Comparison of ENCODE assay signal across 16 cellular contexts in the genomic region with DNA sequence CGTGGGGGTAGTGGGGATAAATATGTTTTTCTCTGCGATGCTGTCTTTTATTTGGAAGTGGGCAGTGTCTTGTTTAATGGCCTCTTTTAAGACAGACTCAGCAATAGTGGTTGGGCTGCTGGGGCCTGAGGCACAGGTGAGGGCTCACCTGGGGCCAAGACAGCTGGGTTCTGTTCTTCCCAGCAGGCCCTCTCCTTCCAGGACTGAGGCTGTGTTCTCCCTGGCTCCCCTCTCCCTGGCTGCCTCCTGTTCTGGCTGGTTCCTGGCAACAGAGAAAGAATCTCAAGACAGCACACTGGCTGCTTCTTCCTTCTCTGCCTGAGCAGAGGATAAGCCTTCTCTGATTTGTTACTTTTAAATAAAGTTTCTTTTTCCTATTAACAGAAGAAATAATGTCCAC. TPM values are rescaled to one million over a fixed set of nuclear protein-coding genes. Genes with fewer than 3 reads are reported as not detected.
DNase-seq lines count a peak whose midpoint lies in the region; ATAC-seq and TF ChIP-seq lines count a peak whose summit lies in the region.
"Had no signal": no experiment of that assay in that cellular context is flagged by ENCODE, and none has a peak within 500 bp of the region (broad histone marks: within the 10 kb centered on the region; RNA-seq: fewer than 3 reads in every experiment).

No MANE protein-coding gene starts in this region.

- H3K9me3 Mint-ChIP-seq in activated B cell treated with CpG ODN at 0.5 μM for 24 hours (no peaks in the 10 kb centered on the region), type B pancreatic cell (no peaks in the 10 kb centered on the region)

- intact Hi-C loops in activated B cell treated with CpG ODN at 0.5 μM for 24 hours (cut with micrococcal nuclease) = no loop called here

- H3K9ac ChIP-seq in HUES48 (ENCODE audit: low read depth, low read length) (no peak overlapping the region), SK-N-SH (no peak overlapping the region)
- H3K9ac ChIP-seq: BLaER1 had no signal

- H3F3A ChIP-seq in SK-N-SH (replicated peaks; ENCODE audit: insufficient read depth) = no peaks in the 10 kb centered on the region

- peak overlapping the region; percentile 11 for H3K27ac ChIP-seq in HUES48 (ENCODE audit: low read depth, low read length)
- no peak overlapping the region for H3K27ac ChIP-seq in SK-N-SH (ENCODE audit: low read depth in 2 of 2, low read length in 1 of 2)
- H3K27ac ChIP-seq: BLaER1, SJCRH30 had no signal

- H3K36me3 ChIP-seq in HUES48 (ENCODE audit: control insufficient read depth, insufficient read depth, low read length) (no peaks in the 10 kb centered on the region), SK-N-SH (replicated peaks in 1 of 2; ENCODE audit: control insufficient read depth in 1 of 2, insufficient read depth in 2 of 2, low read length in 1 of 2) (no peaks in the 10 kb centered on the region)
- H3K36me3 ChIP-seq: BLaER1, SJCRH30 had no signal

- ATAC-seq in activated B cell treated with CpG ODN at 0.5 μM for 24 hours (ENCODE audit: low read depth) (no peak), HG03354 (IDR thresholded peaks at IDR 0.05; ENCODE audit: poor library complexity, severe bottlenecking, unreplicated experiment) (no peak)

- no peaks in the 10 kb centered on the region for H4K20me1 ChIP-seq in SK-N-SH (ENCODE audit: insufficient read depth)

- CTCF ChIA-PET in activated B cell treated with CpG ODN at 0.5 μM for 24 hours (lab: Charles Lee) (interaction anchor here (1.4 kb wide), 1 partner anchor 10 kb away, joined by 5 read pairs; no protein-coding TSS in a partner anchor), SK-N-SH (lab: Yijun Ruan, JAX) (interaction anchor here (1.4 to 3.0 kb wide), 3 partner anchors 80 to 110 kb away, joined by 3 to 12 read pairs (median 4); no protein-coding TSS in a partner anchor)

- POLR2A ChIA-PET in activated B cell treated with CpG ODN at 0.5 μM for 24 hours (lab: Charles Lee) (no interaction called here), SK-N-SH (lab: Yijun Ruan, JAX) (no interaction called here)

- H3K4me1 ChIP-seq in HUES48 (ENCODE audit: control insufficient read depth, insufficient read depth, low read length) (peaks cover 43% of the 10 kb centered on the region), SK-N-SH (ENCODE audit: control insufficient read depth in 1 of 2, insufficient read depth in 2 of 2, low read depth in 1 of 2, low read length in 1 of 2) (no peaks in the 10 kb centered on the region; a peak in 1 of 4 replicates)
- H3K4me1 ChIP-seq: BLaER1, SJCRH30 had no signal

- no peak for TF ChIP-seq EP300 in SK-N-SH (IDR thresholded peaks at IDR 0.05; ENCODE audit: borderline replicate concordance in 1 of 2, low read depth in 1 of 2, low read length in 1 of 2)

- peaks cover 14% of the 10 kb centered on the region for H3K27me3 Mint-ChIP-seq in activated B cell treated with CpG ODN at 0.5 μM for 24 hours
- H3K27me3 Mint-ChIP-seq in type B pancreatic cell = no peaks in the 10 kb centered on the region

- H3K36me3 Mint-ChIP-seq in activated B cell treated with CpG ODN at 0.5 μM for 24 hours (ENCODE audit: low read depth) (no peaks in the 10 kb centered on the region), type B pancreatic cell (no peaks in the 10 kb centered on the region)

- peaks cover 7% of the 10 kb centered on the region for H3K4me1 Mint-ChIP-seq in activated B cell treated with CpG ODN at 0.5 μM for 24 hours
- peaks cover 38% of the 10 kb centered on the region for H3K4me1 Mint-ChIP-seq in type B pancreatic cell (ENCODE audit: unreplicated experiment)

- H3K4me2 ChIP-seq in SK-N-SH = no peak overlapping the region
- H3K4me2 ChIP-seq: BLaER1 had no signal

- TF ChIP-seq CTCF in activated B cell treated with CpG ODN at 0.5 μM for 24 hours (IDR thresholded peaks at IDR 0.05) (no peak), type B pancreatic cell (conservative IDR thresholded peaks at IDR 0.05) (no peak), SK-N-SH (IDR thresholded peaks at IDR 0.05) (no peak)

- H3K4me3 Mint-ChIP-seq in activated B cell treated with CpG ODN at 0.5 μM for 24 hours (no peak overlapping the region), type B pancreatic cell (no peak overlapping the region)

- no peak for DNase-seq in activated B cell treated with CpG ODN at 0.5 μM for 24 hours
- DNase-seq in medulla oblongata (ENCODE audit: extremely low spot score) = peak; percentile 53
- no peak for DNase-seq in type B pancreatic cell (ENCODE audit: extremely low spot score, unreplicated experiment)
- DNase-seq in AG08395 (ENCODE audit: low spot score) = no peak
- DNase-seq in SK-N-SH = no peak
- DNase-seq: DMS153, Karpas-422, NCI-H1105 treated with DMSO at 0.1 percent for 48 hours, NCI-H187, NCI-H510A, RPMI8226, SJCRH30, SW 1271 had no signal

- H3K27ac Mint-ChIP-seq in activated B cell treated with CpG ODN at 0.5 μM for 24 hours (peak overlapping the region; percentile 30), type B pancreatic cell (peak overlapping the region; percentile 41)

- H3K27me3 ChIP-seq in HUES48 (ENCODE audit: control insufficient read depth, insufficient read depth, low read length) = no peaks in the 10 kb centered on the region
- H3K27me3 ChIP-seq in SK-N-SH (ENCODE audit: insufficient read depth) = no peaks in the 10 kb centered on the region

- no peaks in the 10 kb centered on the region for H3K9me2 ChIP-seq in SK-N-SH

- H3K79me2 ChIP-seq in SK-N-SH (ENCODE audit: insufficient read depth) = no peaks in the 10 kb centered on the region

- no peak overlapping the region for H2AFZ ChIP-seq in SK-N-SH (ENCODE audit: low read depth)

- WGBS in SK-N-SH (ENCODE audit: low lambda C conversion rate) = 85% methylated on average over 2 of the region's 2 CpGs

- TF ChIP-seq RAD21 in SK-N-SH (IDR thresholded peaks at IDR 0.05; ENCODE audit: low read length) = no peak

- H3K4me3 ChIP-seq in HUES48 (ENCODE audit: low read depth, low read length) (no peak overlapping the region), SK-N-SH (ENCODE audit: low read depth in 2 of 2, low read length in 1 of 2) (no peak overlapping the region)
- H3K4me3 ChIP-seq: BLaER1, SJCRH30 had no signal

- H3K9me3 ChIP-seq in HUES48 (ENCODE audit: control insufficient read depth, insufficient read depth, low read length) (no peaks in the 10 kb centered on the region), SK-N-SH (no peaks in the 10 kb centered on the region)
- H3K9me3 ChIP-seq: BLaER1, SJCRH30 had no signal

TF ChIP-seq in SK-N-SH, 30 proteins besides CTCF, POLR2A, EP300 and RAD21 (continues in another document):
- no peak for TF ChIP-seq MXI1 (IDR thresholded peaks at IDR 0.05; ENCODE audit: low read depth, low read length)
- TF ChIP-seq, protein P1, sequence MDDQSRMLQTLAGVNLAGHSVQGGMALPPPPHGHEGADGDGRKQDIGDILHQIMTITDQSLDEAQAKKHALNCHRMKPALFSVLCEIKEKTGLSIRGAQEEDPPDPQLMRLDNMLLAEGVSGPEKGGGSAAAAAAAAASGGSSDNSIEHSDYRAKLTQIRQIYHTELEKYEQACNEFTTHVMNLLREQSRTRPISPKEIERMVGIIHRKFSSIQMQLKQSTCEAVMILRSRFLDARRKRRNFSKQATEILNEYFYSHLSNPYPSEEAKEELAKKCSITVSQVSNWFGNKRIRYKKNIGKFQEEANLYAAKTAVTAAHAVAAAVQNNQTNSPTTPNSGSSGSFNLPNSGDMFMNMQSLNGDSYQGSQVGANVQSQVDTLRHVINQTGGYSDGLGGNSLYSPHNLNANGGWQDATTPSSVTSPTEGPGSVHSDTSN (IDR thresholded peaks at IDR 0.05) = no peak
- TF ChIP-seq, protein P2, sequence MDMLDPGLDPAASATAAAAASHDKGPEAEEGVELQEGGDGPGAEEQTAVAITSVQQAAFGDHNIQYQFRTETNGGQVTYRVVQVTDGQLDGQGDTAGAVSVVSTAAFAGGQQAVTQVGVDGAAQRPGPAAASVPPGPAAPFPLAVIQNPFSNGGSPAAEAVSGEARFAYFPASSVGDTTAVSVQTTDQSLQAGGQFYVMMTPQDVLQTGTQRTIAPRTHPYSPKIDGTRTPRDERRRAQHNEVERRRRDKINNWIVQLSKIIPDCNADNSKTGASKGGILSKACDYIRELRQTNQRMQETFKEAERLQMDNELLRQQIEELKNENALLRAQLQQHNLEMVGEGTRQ (IDR thresholded peaks at IDR 0.05; ENCODE audit: borderline replicate concordance, low read depth, low read length) = no peak
- no peak for TF ChIP-seq FOXJ3 (CRISPR knock-in tag; IDR thresholded peaks at IDR 0.05)
- TF ChIP-seq FOXM1 (IDR thresholded peaks at IDR 0.05; ENCODE audit: low read depth) = no peak
- TF ChIP-seq, protein P3, sequence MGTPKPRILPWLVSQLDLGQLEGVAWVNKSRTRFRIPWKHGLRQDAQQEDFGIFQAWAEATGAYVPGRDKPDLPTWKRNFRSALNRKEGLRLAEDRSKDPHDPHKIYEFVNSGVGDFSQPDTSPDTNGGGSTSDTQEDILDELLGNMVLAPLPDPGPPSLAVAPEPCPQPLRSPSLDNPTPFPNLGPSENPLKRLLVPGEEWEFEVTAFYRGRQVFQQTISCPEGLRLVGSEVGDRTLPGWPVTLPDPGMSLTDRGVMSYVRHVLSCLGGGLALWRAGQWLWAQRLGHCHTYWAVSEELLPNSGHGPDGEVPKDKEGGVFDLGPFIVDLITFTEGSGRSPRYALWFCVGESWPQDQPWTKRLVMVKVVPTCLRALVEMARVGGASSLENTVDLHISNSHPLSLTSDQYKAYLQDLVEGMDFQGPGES (IDR thresholded peaks at IDR 0.05; ENCODE audit: low read depth, low read length) = no peak
- TF ChIP-seq, protein P4, sequence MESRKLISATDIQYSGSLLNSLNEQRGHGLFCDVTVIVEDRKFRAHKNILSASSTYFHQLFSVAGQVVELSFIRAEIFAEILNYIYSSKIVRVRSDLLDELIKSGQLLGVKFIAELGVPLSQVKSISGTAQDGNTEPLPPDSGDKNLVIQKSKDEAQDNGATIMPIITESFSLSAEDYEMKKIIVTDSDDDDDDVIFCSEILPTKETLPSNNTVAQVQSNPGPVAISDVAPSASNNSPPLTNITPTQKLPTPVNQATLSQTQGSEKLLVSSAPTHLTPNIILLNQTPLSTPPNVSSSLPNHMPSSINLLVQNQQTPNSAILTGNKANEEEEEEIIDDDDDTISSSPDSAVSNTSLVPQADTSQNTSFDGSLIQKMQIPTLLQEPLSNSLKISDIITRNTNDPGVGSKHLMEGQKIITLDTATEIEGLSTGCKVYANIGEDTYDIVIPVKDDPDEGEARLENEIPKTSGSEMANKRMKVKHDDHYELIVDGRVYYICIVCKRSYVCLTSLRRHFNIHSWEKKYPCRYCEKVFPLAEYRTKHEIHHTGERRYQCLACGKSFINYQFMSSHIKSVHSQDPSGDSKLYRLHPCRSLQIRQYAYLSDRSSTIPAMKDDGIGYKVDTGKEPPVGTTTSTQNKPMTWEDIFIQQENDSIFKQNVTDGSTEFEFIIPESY (IDR thresholded peaks at IDR 0.05; ENCODE audit: borderline replicate concordance, low read depth) = no peak
- TF ChIP-seq SIN3A (IDR thresholded peaks at IDR 0.05; ENCODE audit: borderline replicate concordance, low read depth, low read length) = no peak

RNA-seq across cellular contexts. Expression of a gene that starts 7.4 kb away (rescaled TPM):
- total RNA-seq in activated B cell treated with CpG ODN at 0.5 μM for 24 hours (0.64 and 0.78 TPM in 2 replicates), type B pancreatic cell (ENCODE audit: low replicate concordance) (70.6 and 194 TPM in 2 replicates)
- 0.05 TPM in 1 of 2 replicates, not detected in the other for polyA plus RNA-seq in SK-N-SH (2012; rRNA removed)
- polyA plus RNA-seq in SK-N-SH (2012; cell fraction: cytosol; rRNA removed) = 0.03 TPM in 1 of 2 replicates, not detected in the other
- 0.02 TPM in 1 of 2 replicates, not detected in the other for polyA plus RNA-seq in SK-N-SH (2012; cell fraction: nucleus; rRNA removed)
- total RNA-seq: SJCRH30 had no signal

Comparison
In these comparisons a context has a peak if more than half of its experiments do, and no peak if none do; other contexts are left out.
1. RNA of a gene that starts 7.4 kb away (total RNA-seq): 70.6 to 194 TPM in type B pancreatic cell; 0.64 to 0.78 TPM in activated B cell treated with CpG ODN at 0.5 μM for 24 hours; every median in the first group is over 10 times any median in the second.